In the genomic region with DNA sequence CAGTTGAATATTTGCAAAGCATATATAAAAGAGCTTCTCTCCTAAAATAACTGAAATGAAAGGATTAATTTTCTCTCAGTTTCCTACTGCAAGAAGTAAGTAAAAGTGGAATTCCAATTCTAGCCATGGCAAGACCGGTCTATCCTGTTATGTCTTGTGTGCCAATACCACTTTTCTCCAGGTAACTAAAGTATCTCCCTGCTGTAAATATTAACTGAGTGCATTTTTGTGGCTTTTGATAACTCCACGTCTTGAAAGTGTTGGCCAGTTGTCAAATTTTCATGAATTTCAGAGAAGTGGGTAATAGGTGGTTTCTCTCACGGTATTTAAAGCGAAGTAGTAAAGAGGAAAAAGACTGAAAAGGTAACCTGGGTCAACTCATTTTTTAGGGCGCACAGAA, we compare ENCODE assay signal across 21 cellular contexts.
DNase-seq lines count a peak whose midpoint lies in the region; ATAC-seq and TF ChIP-seq lines count a peak whose summit lies in the region.
"Had no signal": no experiment of that assay in that cellular context is flagged by ENCODE, and none has a peak within 500 bp of the region (broad histone marks: within the 10 kb centered on the region; RNA-seq: fewer than 3 reads in every experiment).

No MANE protein-coding gene starts in this region.

- H3K27ac ChIP-seq in C4-2B, result peak overlapping the region; percentile 77
- H3K27ac ChIP-seq: neural progenitor cell, vagina had no signal

- no peaks in the 10 kb centered on the region for H3K36me3 ChIP-seq in mucosa of stomach (ENCODE audit: control insufficient read depth, insufficient read depth, low read length)
- H3K36me3 ChIP-seq: HAP-1, neural progenitor cell, sigmoid colon, vagina had no signal

- H3K27me3 ChIP-seq in mucosa of stomach (ENCODE audit: control insufficient read depth, insufficient read depth, low read length), result no peaks in the 10 kb centered on the region
- H3K27me3 ChIP-seq: neural progenitor cell, sigmoid colon, vagina had no signal

- H3K36me3 Mint-ChIP-seq in stimulated activated effector memory CD8-positive, alpha-beta T cell treated with anti-CD3 and anti-CD28 coated beads, Interleukin-12 subunit alpha, Interleukin-12 subunit beta, amount 100 ng/mL, for 72 hours, result no peaks in the 10 kb centered on the region
- H3K36me3 Mint-ChIP-seq: activated naive CD8-positive, alpha-beta T cell; neural progenitor cell had no signal

- no peaks in the 10 kb centered on the region for H3K9me3 Mint-ChIP-seq in stimulated activated effector memory CD8-positive, alpha-beta T cell treated with anti-CD3 and anti-CD28 coated beads, Interleukin-12 subunit alpha, Interleukin-12 subunit beta, amount 100 ng/mL, for 72 hours
- H3K9me3 Mint-ChIP-seq: endodermal cell, neural progenitor cell had no signal

- H3K4me1 Mint-ChIP-seq in stimulated activated effector memory CD8-positive, alpha-beta T cell treated with anti-CD3 and anti-CD28 coated beads, Interleukin-12 subunit alpha, Interleukin-12 subunit beta, amount 100 ng/mL, for 72 hours, result peaks cover 8% of the 10 kb centered on the region

- peak; percentile 19; the same call in 1 of the 2 replicates for TF ChIP-seq RAD21 in Ishikawa (IDR thresholded peaks at IDR 0.05; ENCODE audit: low read depth)

- DNase-seq in epithelial cell of esophagus (ENCODE audit: low read depth) (peak; percentile 92), DMS 273 treated with DMSO at 0.1 percent for 48 hours (lab: John Stamatoyannopoulos, UW) (no peak)
- no peak for DNase-seq in stimulated activated effector memory CD8-positive, alpha-beta T cell treated with anti-CD3 and anti-CD28 coated beads, Interleukin-12 subunit alpha, Interleukin-12 subunit beta, amount 100 ng/mL, for 72 hours (ENCODE audit: low spot score in 2 of 2)
- DNase-seq in stimulated activated CD4-positive, alpha-beta T cell treated with anti-CD3 and anti-CD28 coated beads, Interleukin-4, amount 100 ng/mL, for 24 hours, result no peak
- DNase-seq: activated CD4-positive, alpha-beta T cell treated with anti-CD3 and anti-CD28 coated beads, Interleukin-2, amount 10 ng/mL, durations not matched to agents 7 days and 5 days; activated T-cell treated with anti-CD3 and anti-CD28 coated beads, Interleukin-2, amount 50 U/mL, for 1 hour; central memory CD4-positive, alpha-beta T cell; COR-L47; endodermal cell; KBM-7; NCI-H1417; NCI-H446 treated with DMSO at 0.1 percent for 48 hours; sigmoid colon had no signal

- H3K4me3 ChIP-seq in epithelial cell of esophagus (ENCODE audit: low read length) (no peak overlapping the region), mucosa of stomach (ENCODE audit: low read length) (no peak overlapping the region)
- H3K4me3 ChIP-seq: HAP-1, neural progenitor cell, sigmoid colon, vagina had no signal

- TF ChIP-seq CTCF in C4-2B (conservative IDR thresholded peaks at IDR 0.05) (no peak), epithelial cell of esophagus (IDR thresholded peaks at IDR 0.05; ENCODE audit: insufficient read depth, low read depth, low read length, missing control alignments) (no peak)

- TF ChIP-seq EP300 in Ishikawa (IDR thresholded peaks at IDR 0.05; ENCODE audit: borderline replicate concordance), result 0 out of 2 replicates have a peak, but pooled peaks have one; percentile 65

- no peak for ATAC-seq in stimulated activated effector memory CD8-positive, alpha-beta T cell treated with anti-CD3 and anti-CD28 coated beads, Interleukin-12 subunit alpha, Interleukin-12 subunit beta, amount 100 ng/mL, for 72 hours
- ATAC-seq in GM21390 (IDR thresholded peaks at IDR 0.05; ENCODE audit: unreplicated experiment), result no peak

- H3K27ac Mint-ChIP-seq in stimulated activated effector memory CD8-positive, alpha-beta T cell treated with anti-CD3 and anti-CD28 coated beads, Interleukin-12 subunit alpha, Interleukin-12 subunit beta, amount 100 ng/mL, for 72 hours, result no peak overlapping the region
- H3K27ac Mint-ChIP-seq: activated CD4-positive, alpha-beta T cell treated with anti-CD3 and anti-CD28 coated beads, Interleukin-2, amount 10 ng/mL, durations not matched to agents 7 days and 5 days; activated naive CD8-positive, alpha-beta T cell; endodermal cell; neural progenitor cell had no signal

- H3K9ac ChIP-seq in mucosa of stomach (ENCODE audit: low read length), result peak overlapping the region; percentile 19
- H3K9ac ChIP-seq: neural progenitor cell had no signal

- peaks cover 59% of the 10 kb centered on the region for H3K4me1 ChIP-seq in mucosa of stomach (ENCODE audit: control insufficient read depth, insufficient read depth, low read length)
- H3K4me1 ChIP-seq: HAP-1, neural progenitor cell had no signal

- no peak overlapping the region for H3K4me3 Mint-ChIP-seq in stimulated activated effector memory CD8-positive, alpha-beta T cell treated with anti-CD3 and anti-CD28 coated beads, Interleukin-12 subunit alpha, Interleukin-12 subunit beta, amount 100 ng/mL, for 72 hours
- H3K4me3 Mint-ChIP-seq: activated CD4-positive, alpha-beta T cell treated with anti-CD3 and anti-CD28 coated beads, Interleukin-2, amount 10 ng/mL, durations not matched to agents 7 days and 5 days; activated naive CD8-positive, alpha-beta T cell; endodermal cell; neural progenitor cell had no signal

- no peaks in the 10 kb centered on the region for H3K9me3 ChIP-seq in mucosa of stomach (ENCODE audit: control insufficient read depth, low read length)
- H3K9me3 ChIP-seq: HAP-1, sigmoid colon, vagina had no signal

TF ChIP-seq in Ishikawa, 13 proteins besides CTCF, POLR2A, EP300 and RAD21:
- TF ChIP-seq, protein P1, sequence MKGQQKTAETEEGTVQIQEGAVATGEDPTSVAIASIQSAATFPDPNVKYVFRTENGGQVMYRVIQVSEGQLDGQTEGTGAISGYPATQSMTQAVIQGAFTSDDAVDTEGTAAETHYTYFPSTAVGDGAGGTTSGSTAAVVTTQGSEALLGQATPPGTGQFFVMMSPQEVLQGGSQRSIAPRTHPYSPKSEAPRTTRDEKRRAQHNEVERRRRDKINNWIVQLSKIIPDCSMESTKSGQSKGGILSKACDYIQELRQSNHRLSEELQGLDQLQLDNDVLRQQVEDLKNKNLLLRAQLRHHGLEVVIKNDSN (IDR thresholded peaks at IDR 0.05), result no peak
- TF ChIP-seq TCF12 (IDR thresholded peaks at IDR 0.05; ENCODE audit: low read depth), result peak; percentile 72
- no peak for TF ChIP-seq CREB1 (IDR thresholded peaks at IDR 0.05; ENCODE audit: low read depth)
- peak; percentile 89 for TF ChIP-seq NFIC (IDR thresholded peaks at IDR 0.05)
- peak; percentile 40; the same call in 1 of the 2 replicates for TF ChIP-seq CEBPB (IDR thresholded peaks at IDR 0.05)
- TF ChIP-seq TEAD4 (IDR thresholded peaks at IDR 0.05), result peak; percentile 85
- TF ChIP-seq, protein P2, sequence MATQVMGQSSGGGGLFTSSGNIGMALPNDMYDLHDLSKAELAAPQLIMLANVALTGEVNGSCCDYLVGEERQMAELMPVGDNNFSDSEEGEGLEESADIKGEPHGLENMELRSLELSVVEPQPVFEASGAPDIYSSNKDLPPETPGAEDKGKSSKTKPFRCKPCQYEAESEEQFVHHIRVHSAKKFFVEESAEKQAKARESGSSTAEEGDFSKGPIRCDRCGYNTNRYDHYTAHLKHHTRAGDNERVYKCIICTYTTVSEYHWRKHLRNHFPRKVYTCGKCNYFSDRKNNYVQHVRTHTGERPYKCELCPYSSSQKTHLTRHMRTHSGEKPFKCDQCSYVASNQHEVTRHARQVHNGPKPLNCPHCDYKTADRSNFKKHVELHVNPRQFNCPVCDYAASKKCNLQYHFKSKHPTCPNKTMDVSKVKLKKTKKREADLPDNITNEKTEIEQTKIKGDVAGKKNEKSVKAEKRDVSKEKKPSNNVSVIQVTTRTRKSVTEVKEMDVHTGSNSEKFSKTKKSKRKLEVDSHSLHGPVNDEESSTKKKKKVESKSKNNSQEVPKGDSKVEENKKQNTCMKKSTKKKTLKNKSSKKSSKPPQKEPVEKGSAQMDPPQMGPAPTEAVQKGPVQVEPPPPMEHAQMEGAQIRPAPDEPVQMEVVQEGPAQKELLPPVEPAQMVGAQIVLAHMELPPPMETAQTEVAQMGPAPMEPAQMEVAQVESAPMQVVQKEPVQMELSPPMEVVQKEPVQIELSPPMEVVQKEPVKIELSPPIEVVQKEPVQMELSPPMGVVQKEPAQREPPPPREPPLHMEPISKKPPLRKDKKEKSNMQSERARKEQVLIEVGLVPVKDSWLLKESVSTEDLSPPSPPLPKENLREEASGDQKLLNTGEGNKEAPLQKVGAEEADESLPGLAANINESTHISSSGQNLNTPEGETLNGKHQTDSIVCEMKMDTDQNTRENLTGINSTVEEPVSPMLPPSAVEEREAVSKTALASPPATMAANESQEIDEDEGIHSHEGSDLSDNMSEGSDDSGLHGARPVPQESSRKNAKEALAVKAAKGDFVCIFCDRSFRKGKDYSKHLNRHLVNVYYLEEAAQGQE (IDR thresholded peaks at IDR 0.05; ENCODE audit: low read depth), result no peak
- TF ChIP-seq FOXM1 (IDR thresholded peaks at IDR 0.05; ENCODE audit: borderline replicate concordance, low read depth), result peak; percentile 52; the same call in 1 of the 2 replicates
